8 cellular contexts compared by ENCODE assay signal in genomic region chr22:31488346-31488883, GRCh38. TPM values are rescaled to one million over a fixed set of nuclear protein-coding genes. Genes with fewer than 3 reads are reported as not detected.
DNase-seq lines count a peak whose midpoint lies in the region; ATAC-seq and TF ChIP-seq lines count a peak whose summit lies in the region.

No MANE protein-coding gene starts in this region.

- CTCF ChIA-PET in BJ (lab: Yijun Ruan, JAX), result interaction anchor here (0.9 kb wide), 1 partner anchor 37 kb away, joined by 3 read pairs; no protein-coding TSS in a partner anchor

- no peak for ATAC-seq in naive thymus-derived CD8-positive, alpha-beta T cell
- no peak for ATAC-seq in HG02840 (IDR thresholded peaks at IDR 0.05; ENCODE audit: low FRiP score, unreplicated experiment)
- ATAC-seq in HG03432 (IDR thresholded peaks at IDR 0.05; ENCODE audit: unreplicated experiment), result no peak

- no peaks in the 10 kb centered on the region for H3K9me3 Mint-ChIP-seq in IgD-negative memory B cell
- H3K9me3 Mint-ChIP-seq in naive thymus-derived CD8-positive, alpha-beta T cell, result no peaks in the 10 kb centered on the region

- H3K4me1 Mint-ChIP-seq in IgD-negative memory B cell, result peaks cover 20 to 36% (median 24%) of the 10 kb centered on the region in 3 donors
- H3K4me1 Mint-ChIP-seq in naive thymus-derived CD8-positive, alpha-beta T cell, result peaks cover 15 to 57% (median 50%) of the 10 kb centered on the region in 4 donors

- POLR2A ChIA-PET in BJ (lab: Charles Lee), result no interaction called here
- POLR2A ChIA-PET in naive thymus-derived CD8-positive, alpha-beta T cell (lab: Charles Lee), result interaction anchor here (0.5 to 2.9 kb wide), 7 partner anchors 9 to 170 kb away, joined by 3 to 11 read pairs (median 5); partner anchors contain the start of gene PATZ1

- H3K27me3 ChIP-seq in BJ (ENCODE audit: control insufficient read depth, insufficient read depth, low read length), result no peaks in the 10 kb centered on the region

- H3K27ac Mint-ChIP-seq in IgD-negative memory B cell, result peak overlapping the region; percentile 89 to 91 (median 90)
- peak overlapping the region; percentile 63 to 94 (median 82) for H3K27ac Mint-ChIP-seq in naive thymus-derived CD8-positive, alpha-beta T cell

- no peaks in the 10 kb centered on the region for H3K36me3 Mint-ChIP-seq in IgD-negative memory B cell
- peaks cover 0 to 38% (median 0%) of the 10 kb centered on the region in 3 donors for H3K36me3 Mint-ChIP-seq in naive thymus-derived CD8-positive, alpha-beta T cell

- TF ChIP-seq CTCF in BJ (IDR thresholded peaks at IDR 0.05; ENCODE audit: insufficient read depth, low read depth, low read length) (no peak), cardiac fibroblast (IDR thresholded peaks at IDR 0.05; ENCODE audit: low read depth, low read length) (no peak)

- H3K36me3 ChIP-seq in BJ (ENCODE audit: control insufficient read depth, insufficient read depth, low read length), result peaks cover 4% of the 10 kb centered on the region; the same call in 1 of the 2 replicates

- H3K27me3 Mint-ChIP-seq in IgD-negative memory B cell, result no peaks in the 10 kb centered on the region
- H3K27me3 Mint-ChIP-seq in naive thymus-derived CD8-positive, alpha-beta T cell, result no peaks in the 10 kb centered on the region

- H3K4me3 ChIP-seq in BJ (ENCODE audit: low read depth, low read length) (peak overlapping the region; percentile 92), cardiac fibroblast (replicated peaks in 1 of 2; ENCODE audit: low read depth in 2 of 2, low read length in 2 of 2) (peak overlapping the region; percentile 82 to 92)

- DNase-seq in BJ (ENCODE audit: low read depth), result no peak
- no peak for DNase-seq in cardiac fibroblast (ENCODE audit: low read depth in 2 of 2)
- no peak for DNase-seq in naive thymus-derived CD8-positive, alpha-beta T cell
- DNase-seq in NCI-H748 treated with DMSO at 0.1 percent for 48 hours (lab: John Stamatoyannopoulos, UW), result no peak
- DNase-seq in NCI-H1105 treated with DMSO at 0.1 percent for 48 hours (lab: John Stamatoyannopoulos, UW), result no peak

- H3K4me3 Mint-ChIP-seq in IgD-negative memory B cell, result peak overlapping the region; percentile 86 to 95 (median 88)
- H3K4me3 Mint-ChIP-seq in naive thymus-derived CD8-positive, alpha-beta T cell, result peak overlapping the region; percentile 74 to 91 (median 84)

RNA-seq across cellular contexts. Expression of gene EIF4ENIF1, which starts 1.2 kb away (rescaled TPM):
- polyA plus RNA-seq in BJ (2011; rRNA removed), result 16.9 and 20.4 TPM in 2 replicates
- polyA minus RNA-seq in BJ (2011; rRNA and poly(A)+ RNA removed), result 18.9 and 27.2 TPM in 2 replicates
- 21.7 TPM for polyA plus RNA-seq in IgD-negative memory B cell
- 10 to 100 TPM; 29.5 to 36.6 TPM for total RNA-seq in naive thymus-derived CD8-positive, alpha-beta T cell
- polyA plus RNA-seq in naive thymus-derived CD8-positive, alpha-beta T cell, result 10 to 100 TPM in 1 of 3 donors, 1 to 10 TPM in 2; 6.2 to 13.4 (median 7.7) TPM

RNA-seq across cellular contexts. Expression of gene SFI1, which starts 7.9 kb away (rescaled TPM):
- polyA plus RNA-seq in BJ (2011; rRNA removed) (5.0 and 7.1 TPM in 2 replicates), IgD-negative memory B cell (15.5 TPM)
- 8.3 and 12.1 TPM in 2 replicates for polyA minus RNA-seq in BJ (2011; rRNA and poly(A)+ RNA removed)
- 100 to 1,000 TPM; 368 to 371 TPM for total RNA-seq in naive thymus-derived CD8-positive, alpha-beta T cell
- polyA plus RNA-seq in naive thymus-derived CD8-positive, alpha-beta T cell, result 10 to 100 TPM; 23.1 to 49.8 (median 36.5) TPM
